9 cellular contexts compared by ENCODE assay signal in the genomic region with DNA sequence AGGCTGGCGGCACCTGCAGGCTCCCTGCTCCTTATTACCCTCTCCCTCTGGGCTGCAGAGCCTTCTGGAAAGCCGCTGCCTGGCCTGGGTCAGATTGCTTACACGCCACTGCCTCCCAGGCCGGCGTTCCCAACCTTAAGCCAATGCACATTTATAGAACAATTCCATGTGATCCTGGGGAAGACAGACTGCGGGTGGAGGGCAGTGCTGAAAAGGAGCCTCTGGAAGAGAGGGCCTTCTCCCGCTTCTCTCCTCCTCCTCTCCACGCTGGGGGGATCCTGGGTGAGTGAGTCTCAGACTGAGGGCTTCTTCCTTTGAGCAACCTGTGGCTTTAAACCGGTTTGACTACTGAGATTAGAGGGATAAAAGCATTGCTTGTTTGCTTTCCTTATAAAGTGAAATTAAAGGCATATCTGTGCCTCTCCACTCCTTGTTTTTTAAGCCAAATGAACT. TPM values are rescaled to one million over a fixed set of nuclear protein-coding genes. Genes with fewer than 3 reads are reported as not detected.
DNase-seq lines count a peak whose midpoint lies in the region; TF ChIP-seq lines count a peak whose summit lies in the region.
"Had no signal": no experiment of that assay in that cellular context is flagged by ENCODE, and none has a peak within 500 bp of the region (broad histone marks: within the 10 kb centered on the region; RNA-seq: fewer than 3 reads in every experiment).

No MANE protein-coding gene starts in this region.

- H3K36me3 ChIP-seq in thyroid gland = no peaks in the 10 kb centered on the region

- DNase-seq in NCI-H510A (lab: John Stamatoyannopoulos, UW) (peak; percentile 61), epithelial cell of prostate (ENCODE audit: low read depth, low spot score) (peak; percentile 29), medulla oblongata (ENCODE audit: extremely low spot score) (peak; percentile 60), thyroid gland (peak; percentile 66 to 73), HuH-7.5 (ENCODE audit: low spot score) (no peak), NOMO-1 treated with dmso at 0.1 percent for 144 hours (lab: John Stamatoyannopoulos, UW; ENCODE audit: unreplicated experiment) (no peak), HCEC 1CT (no peak)
- no peak for DNase-seq in activated T-cell treated with anti-CD3 and anti-CD28 coated beads, Interleukin-2, amount 50 U/mL, for 48 hours
- DNase-seq: T-helper 1 cell had no signal

- WGBS in thyroid gland, 2 donors = 21 to 24% methylated on average over 7 to 9 of the region's 9 CpGs

- TF ChIP-seq POLR2A in thyroid gland (IDR thresholded peaks at IDR 0.05) = peak in 1 of 2 donors; percentile 61

- intact Hi-C loops in thyroid gland (cut with DNase I) = no loop called here

- no peak overlapping the region for H3K4me3 ChIP-seq in thyroid gland (replicated peaks in 1 of 3)

- peak in 2 of 6 experiments; percentile 4 to 11 for TF ChIP-seq CTCF in thyroid gland (IDR thresholded peaks at IDR 0.05)

- H3K9me3 ChIP-seq in thyroid gland = no peaks in the 10 kb centered on the region

- no peaks in the 10 kb centered on the region for H3K27me3 ChIP-seq in thyroid gland

- peaks cover 40 to 48% of the 10 kb centered on the region in 2 donors for H3K4me1 ChIP-seq in thyroid gland

- H3K27ac ChIP-seq in epithelial cell of prostate (peak overlapping the region; percentile 64), thyroid gland (peak overlapping the region; percentile 95 to 99 (median 96))

RNA-seq across cellular contexts. Expression of a gene that starts 5.5 kb away (rescaled TPM):
- total RNA-seq in thyroid gland = 100 to 1,000 TPM in 3 of 4 donors, 10 to 100 TPM in 1; 95.9 to 122 (median 114) TPM

RNA-seq across cellular contexts. Expression of a gene that starts 19.4 kb away (rescaled TPM):
- total RNA-seq in thyroid gland = 100 to 1,000 TPM in 2 of 4 donors, 10 to 100 TPM in 2; 73.1 to 133 (median 111) TPM

Comparison
In these comparisons a context has a peak if more than half of its experiments do, and no peak if none do; other contexts are left out.
1. DNase-seq: peak in NCI-H510A (single experiment), epithelial cell of prostate (single experiment), medulla oblongata (single experiment) and thyroid gland (2 of 2); none in HuH-7.5 (single experiment), activated T-cell treated with anti-CD3 and anti-CD28 coated beads, Interleukin-2, amount 50 U/mL, for 48 hours (0 of 2), NOMO-1 treated with dmso at 0.1 percent for 144 hours (single experiment) and HCEC 1CT (single experiment).